In genomic region chr3:45546223-45546622, GRCh38 we compare ENCODE assay signal across 19 cellular contexts. TPM values are rescaled to one million over a fixed set of nuclear protein-coding genes. Genes with fewer than 3 reads are reported as not detected.
DNase-seq lines count a peak whose midpoint lies in the region; ATAC-seq, FAIRE-seq and TF ChIP-seq lines count a peak whose summit lies in the region.
"Had no signal": no experiment of that assay in that cellular context is flagged by ENCODE, and none has a peak within 500 bp of the region (broad histone marks: within the 10 kb centered on the region; RNA-seq: fewer than 3 reads in every experiment).

No MANE protein-coding gene starts in this region.

- H3K27me3 Mint-ChIP-seq in nephron (ENCODE audit: low read depth), result no peaks in the 10 kb centered on the region
- H3K27me3 Mint-ChIP-seq in Caco-2 (ENCODE audit: insufficient read depth, unreplicated experiment), result no peaks in the 10 kb centered on the region
- H3K27me3 Mint-ChIP-seq: activated B cell treated with CpG ODN at 0.5 μM for 24 hours; activated naive CD4-positive, alpha-beta T cell treated with anti-CD3 and anti-CD28 coated beads, Interleukin-2, amount 50 U/mL, for 24 hours; IgD-negative memory B cell; naive B cell had no signal

- H3K27ac Mint-ChIP-seq in nephron (peak overlapping the region; percentile 8 to 37 (median 12)), Caco-2 (ENCODE audit: unreplicated experiment) (no peak overlapping the region)
- H3K27ac Mint-ChIP-seq: activated B cell treated with CpG ODN at 0.5 μM for 24 hours; activated naive CD4-positive, alpha-beta T cell treated with anti-CD3 and anti-CD28 coated beads, Interleukin-2, amount 50 U/mL, for 24 hours; T-helper 1 cell treated with Interleukin-12 subunit alpha and Interleukin-12 subunit beta and Interleukin-4 antibody, amounts not matched to agents 30 μg/mL and 1 μg/mL, for 36 hours had no signal

- H3K36me3 ChIP-seq in Caco-2 (ENCODE audit: control insufficient read depth, insufficient read depth, low read length), result peaks cover 1% of the 10 kb centered on the region; the same call in 1 of the 2 replicates

- no peak overlapping the region for H3K4me3 ChIP-seq in A549
- H3K4me3 ChIP-seq in NB4 (ENCODE audit: low read depth, low read length), result no peak overlapping the region
- peak overlapping the region in 1 of 59 donors; percentile 4 for H3K4me3 ChIP-seq in dorsolateral prefrontal cortex
- H3K4me3 ChIP-seq in Caco-2 (ENCODE audit: low read depth, low read length), result no peak overlapping the region
- H3K4me3 ChIP-seq: body of pancreas, esophagus muscularis mucosa, tibial artery had no signal

- H3K4me2 ChIP-seq in A549, result peak overlapping the region; percentile 64; the same call in 2 of the 3 replicates

- no peak overlapping the region for H3K4me3 Mint-ChIP-seq in nephron
- no peak overlapping the region for H3K4me3 Mint-ChIP-seq in Caco-2 (ENCODE audit: unreplicated experiment)
- H3K4me3 Mint-ChIP-seq: activated B cell treated with CpG ODN at 0.5 μM for 24 hours; activated naive CD4-positive, alpha-beta T cell treated with anti-CD3 and anti-CD28 coated beads, Interleukin-2, amount 50 U/mL, for 24 hours; IgD-negative memory B cell; naive B cell; T-helper 1 cell treated with Interleukin-12 subunit alpha and Interleukin-12 subunit beta and Interleukin-4 antibody, amounts not matched to agents 30 μg/mL and 1 μg/mL, for 36 hours had no signal

- H3K27ac ChIP-seq in A549 (peak overlapping the region; percentile 70 to 71; a peak in 5 of 6 replicates), dorsolateral prefrontal cortex (peak overlapping the region in 58 of 59 donors; percentile 63 to 99 (median 93))
- H3K27ac ChIP-seq: tibial artery had no signal

- H3K27me3 ChIP-seq in dorsolateral prefrontal cortex (no peaks in the 10 kb centered on the region), Caco-2 (replicated peaks; ENCODE audit: control insufficient read depth, insufficient read depth, low read length) (no peaks in the 10 kb centered on the region)
- H3K27me3 ChIP-seq: body of pancreas, esophagus muscularis mucosa, tibial artery had no signal

- FAIRE-seq in A549 (lab: Jason Lieb, UNC), result no peak

- H3K36me3 Mint-ChIP-seq in nephron (ENCODE audit: low read depth) (peaks cover 16% of the 10 kb centered on the region), Caco-2 (ENCODE audit: insufficient read depth, unreplicated experiment) (peaks cover 6% of the 10 kb centered on the region)

- TF ChIP-seq EP300 in A549 (IDR thresholded peaks at IDR 0.05), result no peak

- WGBS in A549 (ENCODE audit: missing lambda C conversion rate), result 92% methylated on average over 4 of the region's 4 CpGs

- peaks cover 51% of the 10 kb centered on the region for H3K4me1 Mint-ChIP-seq in nephron
- H3K4me1 Mint-ChIP-seq in Caco-2 (ENCODE audit: low read depth, unreplicated experiment), result no peaks in the 10 kb centered on the region

- CTCF ChIA-PET in A549 (lab: Yijun Ruan, JAX) (interaction anchor here (0.7 to 2.9 kb wide), 9 partner anchors 10 to 505 kb away, joined by 3 to 11 read pairs (median 4); no protein-coding TSS in a partner anchor), Caco-2 (lab: Charles Lee) (interaction anchor here (0.6 to 1.4 kb wide), 3 partner anchors 114 to 1499 kb away, joined by 3 to 7 read pairs (median 3); no protein-coding TSS in a partner anchor)

- no peak for TF ChIP-seq RAD21 in A549 (conservative IDR thresholded peaks at IDR 0.05 in 1 of 2, IDR thresholded peaks at IDR 0.05 in 1 of 2)

- ATAC-seq in A549 (no peak), GM21717 (IDR thresholded peaks at IDR 0.05; ENCODE audit: unreplicated experiment) (no peak)
- ATAC-seq: body of pancreas had no signal

- POLR2A ChIA-PET in A549 (lab: Yijun Ruan, JAX) (no interaction called here), Caco-2 (lab: Charles Lee) (interaction anchor here (0.6 kb wide), 1 partner anchor 12 kb away, joined by 3 read pairs; no protein-coding TSS in a partner anchor)

- H3K9me3 ChIP-seq in A549 (no peaks in the 10 kb centered on the region), Caco-2 (no peaks in the 10 kb centered on the region)
- H3K9me3 ChIP-seq: body of pancreas, esophagus muscularis mucosa, tibial artery had no signal

- no peak for TF ChIP-seq CTCF in A549 (IDR thresholded peaks at IDR 0.05)
- no peak for TF ChIP-seq CTCF in NB4 (IDR thresholded peaks at IDR 0.05; ENCODE audit: low read depth, low read length)
- TF ChIP-seq CTCF in dorsolateral prefrontal cortex (IDR thresholded peaks at IDR 0.05 in 54 of 56, conservative IDR thresholded peaks at IDR 0.05 in 2 of 56; ENCODE audit: low read depth in 1 of 56, partially characterized antibody in 56 of 56), result no peak
- TF ChIP-seq CTCF in nephron (IDR thresholded peaks at IDR 0.05; ENCODE audit: unreplicated experiment in 3 of 3), result no peak
- TF ChIP-seq CTCF in Caco-2 (IDR thresholded peaks at IDR 0.05; ENCODE audit: insufficient read depth in 1 of 2, low read depth in 1 of 2, low read length in 1 of 2, severe bottlenecking in 1 of 2, unreplicated experiment in 1 of 2), result no peak

- peaks cover 41% of the 10 kb centered on the region for H3K4me1 ChIP-seq in A549
- H3K4me1 ChIP-seq in Caco-2, result no peaks in the 10 kb centered on the region

- intact Hi-C loops in dorsolateral prefrontal cortex (cut with DNase I) (loop anchor here in 1 of 2 donors (2.0 kb wide), 1 partner anchor 19 kb away; no protein-coding TSS in a partner anchor), Caco-2 (cut with micrococcal nuclease; ENCODE audit: unreplicated experiment) (no loop called here)

- H3K9me3 Mint-ChIP-seq in nephron, result no peaks in the 10 kb centered on the region
- H3K9me3 Mint-ChIP-seq in Caco-2 (ENCODE audit: unreplicated experiment), result no peaks in the 10 kb centered on the region
- H3K9me3 Mint-ChIP-seq: activated B cell treated with CpG ODN at 0.5 μM for 24 hours; activated naive CD4-positive, alpha-beta T cell treated with anti-CD3 and anti-CD28 coated beads, Interleukin-2, amount 50 U/mL, for 24 hours; IgD-negative memory B cell; naive B cell; T-helper 1 cell treated with Interleukin-12 subunit alpha and Interleukin-12 subunit beta and Interleukin-4 antibody, amounts not matched to agents 30 μg/mL and 1 μg/mL, for 36 hours had no signal

- DNase-seq in A549 (ENCODE audit: low read depth in 1 of 2, low spot score in 1 of 2), result no peak
- DNase-seq in NB4 (ENCODE audit: low read depth), result peak; percentile 22
- DNase-seq in dorsolateral prefrontal cortex, result no peak
- no peak for DNase-seq in stimulated activated CD4-positive, alpha-beta T cell treated with anti-CD3 and anti-CD28 coated beads, Interleukin-12 subunit alpha, Interleukin-12 subunit beta, amount 100 ng/mL, for 4 hours
- no peak for DNase-seq in activated CD4-positive, CD25-positive, alpha-beta regulatory T cell (lab: John Stamatoyannopoulos, UW)
- no peak for DNase-seq in Caco-2
- DNase-seq: activated B cell treated with CpG ODN at 0.5 μM for 24 hours, cortex of kidney, MM.1S, naive B cell, NCI-H524 treated with DMSO at 0.1 percent for 48 hours had no signal

- no TSS peak for BruUV-seq in Caco-2 (replicated peaks; lab: Mats Ljungman, UMichigan)

- TF ChIP-seq POLR2A in A549 (IDR thresholded peaks at IDR 0.05; ENCODE audit: low read length) (no peak), NB4 (IDR thresholded peaks at IDR 0.05; ENCODE audit: extremely low read depth, insufficient read length) (no peak)

TF ChIP-seq in A549, 52 proteins besides CTCF, POLR2A, EP300 and RAD21 (continues in another document):
- TF ChIP-seq, protein P1, sequence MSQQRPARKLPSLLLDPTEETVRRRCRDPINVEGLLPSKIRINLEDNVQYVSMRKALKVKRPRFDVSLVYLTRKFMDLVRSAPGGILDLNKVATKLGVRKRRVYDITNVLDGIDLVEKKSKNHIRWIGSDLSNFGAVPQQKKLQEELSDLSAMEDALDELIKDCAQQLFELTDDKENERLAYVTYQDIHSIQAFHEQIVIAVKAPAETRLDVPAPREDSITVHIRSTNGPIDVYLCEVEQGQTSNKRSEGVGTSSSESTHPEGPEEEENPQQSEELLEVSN (IDR thresholded peaks at IDR 0.05; ENCODE audit: borderline replicate concordance, low read depth), result no peak
- TF ChIP-seq MAFK (IDR thresholded peaks at IDR 0.05; ENCODE audit: partially characterized antibody) (no peak), FOXS1 (CRISPR knock-in tag; IDR thresholded peaks at IDR 0.05) (no peak), NFE2L2 (conservative IDR thresholded peaks at IDR 0.05; ENCODE audit: low read length) (no peak), MYC (IDR thresholded peaks at IDR 0.05; ENCODE audit: borderline replicate concordance, low read length) (no peak), HDAC2 (IDR thresholded peaks at IDR 0.05) (no peak), RFX5 (IDR thresholded peaks at IDR 0.05) (no peak), EHF (CRISPR knock-in tag; IDR thresholded peaks at IDR 0.05) (no peak), PBX3 (IDR thresholded peaks at IDR 0.05) (no peak)

RNA-seq across cellular contexts. Expression of gene LIMD1, which starts 48.3 kb away (rescaled TPM):
- polyA plus RNA-seq in A549 (2011; rRNA removed), result 30.7 and 38.6 TPM in 2 replicates
- 14.9 and 20.0 TPM in 2 replicates for polyA plus RNA-seq in A549 (2012; cell fraction: cytosol; rRNA removed)
- polyA plus RNA-seq in A549 (2012; cell fraction: nucleus; rRNA removed), result 48.7 and 51.2 TPM in 2 replicates
- polyA plus RNA-seq in A549 (2017; fragmentation: RNase III; extraction: RNeasy Plus Mini Kit Qiagen cat#74134 plus additional on column Dnase treatment), result 17.4 to 18.8 TPM (median 18.8 TPM) in 3 replicates
- 95.4 and 109 TPM in 2 replicates for polyA minus RNA-seq in A549 (2011; rRNA and poly(A)+ RNA removed)
- 10 to 100 TPM in 48 of 120 experiments, 1 to 10 TPM in 72; 4.4 to 23.9 (median 9.4) TPM for total RNA-seq in dorsolateral prefrontal cortex
- 28.4 and 31.3 TPM in 2 replicates for total RNA-seq in Caco-2 (2022)
